In the genomic region with DNA sequence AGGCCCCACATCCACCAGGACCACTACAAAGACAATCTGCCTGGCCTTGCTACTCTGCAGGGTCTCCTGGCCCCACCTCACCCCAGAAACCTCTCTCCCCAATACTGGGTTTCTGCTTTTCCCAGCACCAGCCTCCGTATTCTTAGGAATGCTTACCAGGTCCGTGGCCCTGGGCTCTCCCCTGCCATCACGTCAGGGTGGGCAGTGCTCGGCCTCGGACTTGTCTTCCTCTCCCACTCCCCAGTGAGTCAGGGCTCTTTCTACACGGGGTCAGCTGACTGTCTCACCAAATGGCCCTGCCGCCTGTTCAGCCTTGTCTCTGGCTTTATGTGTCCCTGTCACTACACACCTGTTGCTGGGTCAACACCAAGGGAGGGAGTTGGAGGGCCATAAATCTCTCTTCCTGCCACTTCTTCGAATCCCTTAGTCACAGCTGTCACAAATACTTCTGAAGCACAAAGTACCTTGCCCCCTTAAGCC, we compare ENCODE assay signal across 11 cellular contexts. TPM values are rescaled to one million over a fixed set of nuclear protein-coding genes. Genes with fewer than 3 reads are reported as not detected.
DNase-seq lines count a peak whose midpoint lies in the region; ATAC-seq and TF ChIP-seq lines count a peak whose summit lies in the region.
"Had no signal": no experiment of that assay in that cellular context is flagged by ENCODE, and none has a peak within 500 bp of the region (broad histone marks: within the 10 kb centered on the region; RNA-seq: fewer than 3 reads in every experiment).

No MANE protein-coding gene starts in this region.

- H3K9me3 Mint-ChIP-seq in CD4-positive, CD25-positive, alpha-beta regulatory T cell = peaks cover 0 to 2% (median 0%) of the 10 kb centered on the region in 7 donors
- H3K9me3 Mint-ChIP-seq in MCF 10A (ENCODE audit: unreplicated experiment) = no peaks in the 10 kb centered on the region
- no peaks in the 10 kb centered on the region for H3K9me3 Mint-ChIP-seq in naive B cell

- BruUV-seq in MCF 10A (replicated peaks; lab: Mats Ljungman, UMichigan) = no TSS peak

- intact Hi-C loops in MCF 10A (cut with micrococcal nuclease) = no loop called here

- peak overlapping the region; percentile 12; the same call in 1 of the 2 replicates for H3K4me2 ChIP-seq in MM.1S (ENCODE audit: low read depth, low read length)
- no peak overlapping the region for H3K4me2 ChIP-seq in SK-N-SH

- CTCF ChIA-PET in MCF 10A (lab: Yijun Ruan, JAX) (interaction anchor here (0.7 to 1.3 kb wide), 4 partner anchors 9 to 329 kb away, joined by 3 to 4 read pairs (median 3); no protein-coding TSS in a partner anchor), SK-N-SH (lab: Yijun Ruan, JAX) (interaction anchor here (12.5 kb wide), 1 partner anchor 329 kb away, joined by 280 read pairs; no protein-coding TSS in a partner anchor)

- H3K9me2 ChIP-seq in MM.1S (replicated peaks; ENCODE audit: insufficient read depth, low read length) (no peaks in the 10 kb centered on the region), SK-N-SH (no peaks in the 10 kb centered on the region)

- 85% methylated on average over 8 of the region's 8 CpGs for WGBS in SK-N-SH (ENCODE audit: low lambda C conversion rate)

- no peak for DNase-seq in CD4-positive, CD25-positive, alpha-beta regulatory T cell
- DNase-seq in MM.1S (no peak), MCF 10A (ENCODE audit: unreplicated experiment) (no peak), naive B cell (no peak), SK-N-SH (no peak), substantia nigra (lab: John Stamatoyannopoulos, UW) (no peak), NCI-H2171 (lab: John Stamatoyannopoulos, UW) (no peak)

- H3K79me2 ChIP-seq in MM.1S (ENCODE audit: low read length) (peaks cover 68% of the 10 kb centered on the region), SK-N-SH (ENCODE audit: insufficient read depth) (peaks cover 84% of the 10 kb centered on the region)

- H2AFZ ChIP-seq in MM.1S (ENCODE audit: low read length) (no peak overlapping the region), SK-N-SH (ENCODE audit: low read depth) (no peak overlapping the region)

- no peaks in the 10 kb centered on the region for H4K20me1 ChIP-seq in MM.1S (ENCODE audit: insufficient read depth, low read length)
- H4K20me1 ChIP-seq in SK-N-SH (ENCODE audit: insufficient read depth) = peaks cover 72% of the 10 kb centered on the region

- TF ChIP-seq RAD21 in SK-N-SH (IDR thresholded peaks at IDR 0.05; ENCODE audit: low read length) = no peak

- H3K27me3 ChIP-seq in CD4-positive, CD25-positive, alpha-beta regulatory T cell (ENCODE audit: control insufficient read depth, insufficient read depth, low read length) = no peaks in the 10 kb centered on the region
- H3K27me3 ChIP-seq in MM.1S (replicated peaks; ENCODE audit: insufficient read depth, low read length) = no peaks in the 10 kb centered on the region
- H3K27me3 ChIP-seq in SK-N-SH (ENCODE audit: insufficient read depth) = no peaks in the 10 kb centered on the region

- peaks cover 5 to 72% (median 39%) of the 10 kb centered on the region in 4 donors for H3K4me1 Mint-ChIP-seq in CD4-positive, CD25-positive, alpha-beta regulatory T cell
- H3K4me1 Mint-ChIP-seq in MCF 10A (ENCODE audit: insufficient read depth, unreplicated experiment) = peaks cover 51% of the 10 kb centered on the region
- peaks cover 62 to 80% (median 73%) of the 10 kb centered on the region in 3 donors for H3K4me1 Mint-ChIP-seq in naive B cell

- no peaks in the 10 kb centered on the region for H3K9me3 ChIP-seq in CD4-positive, CD25-positive, alpha-beta regulatory T cell (ENCODE audit: control insufficient read depth in 2 of 2, low read length in 2 of 2)
- no peaks in the 10 kb centered on the region for H3K9me3 ChIP-seq in MM.1S (replicated peaks; ENCODE audit: insufficient read depth, low read length)
- H3K9me3 ChIP-seq in SK-N-SH = no peaks in the 10 kb centered on the region

- no peak overlapping the region for H3K27ac ChIP-seq in CD4-positive, CD25-positive, alpha-beta regulatory T cell (ENCODE audit: insufficient read depth, low read length, poor library complexity, severe bottlenecking)
- no peak overlapping the region for H3K27ac ChIP-seq in MM.1S (ENCODE audit: low read length)
- H3K27ac ChIP-seq in SK-N-SH (ENCODE audit: low read depth in 2 of 2, low read length in 1 of 2) = no peak overlapping the region; a peak in 1 of 4 replicates
- H3K27ac ChIP-seq in substantia nigra (ENCODE audit: low read depth, low read length, poor library complexity, severe bottlenecking) = no peak overlapping the region

- no peak for TF ChIP-seq EP300 in SK-N-SH (IDR thresholded peaks at IDR 0.05; ENCODE audit: borderline replicate concordance in 1 of 2, low read depth in 1 of 2, low read length in 1 of 2)

- H3K36me3 Mint-ChIP-seq in CD4-positive, CD25-positive, alpha-beta regulatory T cell = peaks cover 8% of the 10 kb centered on the region
- H3K36me3 Mint-ChIP-seq in MCF 10A (ENCODE audit: insufficient read depth, unreplicated experiment) = peaks cover 48% of the 10 kb centered on the region
- H3K36me3 Mint-ChIP-seq in naive B cell = peaks cover 0 to 7% of the 10 kb centered on the region in 2 donors

- H3K27me3 Mint-ChIP-seq in CD4-positive, CD25-positive, alpha-beta regulatory T cell = no peaks in the 10 kb centered on the region
- H3K27me3 Mint-ChIP-seq in MCF 10A (ENCODE audit: insufficient read depth, unreplicated experiment) = no peaks in the 10 kb centered on the region
- no peaks in the 10 kb centered on the region for H3K27me3 Mint-ChIP-seq in naive B cell

- peaks cover 5% of the 10 kb centered on the region for H3K36me3 ChIP-seq in CD4-positive, CD25-positive, alpha-beta regulatory T cell (ENCODE audit: control insufficient read depth, insufficient read depth, low read length)
- no peaks in the 10 kb centered on the region for H3K36me3 ChIP-seq in MM.1S (replicated peaks; ENCODE audit: insufficient read depth, low read length)
- H3K36me3 ChIP-seq in SK-N-SH (replicated peaks in 1 of 2; ENCODE audit: control insufficient read depth in 1 of 2, insufficient read depth in 2 of 2, low read length in 1 of 2) = peaks cover 4% of the 10 kb centered on the region in 2 experiments

- no peak for ATAC-seq in CD4-positive, CD25-positive, alpha-beta regulatory T cell (ENCODE audit: low read depth in 2 of 2)
- no peak for ATAC-seq in naive B cell (ENCODE audit: low read depth in 2 of 2)
- no peak for ATAC-seq in HG02610 (IDR thresholded peaks at IDR 0.05; ENCODE audit: unreplicated experiment)

- peaks cover 44% of the 10 kb centered on the region for H3K4me1 ChIP-seq in CD4-positive, CD25-positive, alpha-beta regulatory T cell (ENCODE audit: control insufficient read depth, insufficient read depth, low read length, poor library complexity, severe bottlenecking)
- H3K4me1 ChIP-seq in MM.1S (ENCODE audit: low read length) (peaks cover 33% of the 10 kb centered on the region), SK-N-SH (ENCODE audit: control insufficient read depth in 1 of 2, insufficient read depth in 2 of 2, low read depth in 1 of 2, low read length in 1 of 2) (peaks cover 15 to 55% of the 10 kb centered on the region in 2 experiments; a peak in 3 of 4 replicates)

- peaks cover 7% of the 10 kb centered on the region; the same call in 1 of the 2 replicates for H3F3A ChIP-seq in MM.1S (ENCODE audit: insufficient read depth, low read length)
- H3F3A ChIP-seq in SK-N-SH (replicated peaks; ENCODE audit: insufficient read depth) = no peaks in the 10 kb centered on the region

- POLR2A ChIA-PET in MCF 10A (lab: Yijun Ruan, JAX) (interaction anchor here (0.9 to 7.9 kb wide), 16 partner anchors 9 to 470 kb away, joined by 3 to 184 read pairs (median 6); a partner anchor contains a TSS), SK-N-SH (lab: Yijun Ruan, JAX) (no interaction called here)

- H3K4me3 Mint-ChIP-seq in CD4-positive, CD25-positive, alpha-beta regulatory T cell = peak overlapping the region in 2 of 4 donors; percentile 11 to 77
- H3K4me3 Mint-ChIP-seq in MCF 10A (ENCODE audit: unreplicated experiment) (peak overlapping the region; percentile 72), naive B cell (peak overlapping the region in 6 of 8 donors; percentile 15 to 90 (median 57))

- no peak overlapping the region for H3K4me3 ChIP-seq in CD4-positive, CD25-positive, alpha-beta regulatory T cell (ENCODE audit: low read depth, low read length)
- H3K4me3 ChIP-seq in MM.1S (ENCODE audit: low read length) = no peak overlapping the region
- H3K4me3 ChIP-seq in SK-N-SH (ENCODE audit: low read depth in 2 of 2, low read length in 1 of 2) = no peak overlapping the region
- H3K4me3 ChIP-seq: GM12878 had no signal

- no peak for TF ChIP-seq CTCF in MM.1S (IDR thresholded peaks at IDR 0.05; ENCODE audit: low read length)
- TF ChIP-seq CTCF in MCF 10A (IDR thresholded peaks at IDR 0.05; ENCODE audit: unreplicated experiment) = no peak
- no peak for TF ChIP-seq CTCF in SK-N-SH (IDR thresholded peaks at IDR 0.05)

- peak overlapping the region in 2 of 3 donors; percentile 23 to 81 for H3K27ac Mint-ChIP-seq in CD4-positive, CD25-positive, alpha-beta regulatory T cell
- H3K27ac Mint-ChIP-seq in MCF 10A (ENCODE audit: low read depth, unreplicated experiment) = peak overlapping the region; percentile 93
- peak overlapping the region in 3 of 6 donors; percentile 1 to 67 (median 51) for H3K27ac Mint-ChIP-seq in naive B cell

- H3K9ac ChIP-seq in MM.1S (ENCODE audit: low read length) (no peak overlapping the region), SK-N-SH (no peak overlapping the region)

TF ChIP-seq in SK-N-SH, 30 proteins besides CTCF, POLR2A, EP300 and RAD21 (continues in another document):
- no peak for TF ChIP-seq CHD2 (IDR thresholded peaks at IDR 0.05; ENCODE audit: low read length, partially characterized antibody)
- no peak for TF ChIP-seq RXRA (IDR thresholded peaks at IDR 0.05; ENCODE audit: borderline replicate concordance, low read depth)
- TF ChIP-seq EZH2phosphoT487 (IDR thresholded peaks at IDR 0.05; ENCODE audit: borderline replicate concordance, low read depth) = no peak
- no peak for TF ChIP-seq SMC3 (IDR thresholded peaks at IDR 0.05; ENCODE audit: low read depth, low read length)
- no peak for TF ChIP-seq TEAD4 (IDR thresholded peaks at IDR 0.05; ENCODE audit: borderline replicate concordance, insufficient read depth)
- TF ChIP-seq TCF12 (IDR thresholded peaks at IDR 0.05) = no peak

RNA-seq across cellular contexts. Expression of a gene that starts 3.2 kb away (rescaled TPM):
- not detected for total RNA-seq in CD4-positive, CD25-positive, alpha-beta regulatory T cell
- not detected for polyA plus RNA-seq in CD4-positive, CD25-positive, alpha-beta regulatory T cell
- total RNA-seq in MCF 10A (2022) = not detected in 2 replicates
- polyA plus RNA-seq in naive B cell (ENCODE audit: low read depth in 6 of 6) = under 1 TPM in 1 of 6 donors, not detected in 5; 0.39 TPM
- polyA plus RNA-seq in SK-N-SH (2012; rRNA removed) = 6.7 and 11.3 TPM in 2 replicates
- polyA plus RNA-seq in SK-N-SH (2012; cell fraction: cytosol; rRNA removed) = 6.6 and 13.1 TPM in 2 replicates
- 2.4 and 3.1 TPM in 2 replicates for polyA plus RNA-seq in SK-N-SH (2012; cell fraction: nucleus; rRNA removed)
- total RNA-seq: GM12878, mononuclear cell had no signal
- polyA plus RNA-seq: BJ had no signal

RNA-seq across cellular contexts. Expression of a gene that starts 3.4 kb away (rescaled TPM):
- total RNA-seq in CD4-positive, CD25-positive, alpha-beta regulatory T cell = 67.8 TPM
- 10 to 100 TPM; 76.0 to 85.0 (median 81.5) TPM for polyA plus RNA-seq in CD4-positive, CD25-positive, alpha-beta regulatory T cell
- total RNA-seq in MCF 10A (2022) = 88.5 and 105 TPM in 2 replicates
- 100 to 1,000 TPM; 202 to 268 (median 213) TPM for polyA plus RNA-seq in naive B cell (ENCODE audit: low read depth in 6 of 6)
- 55.8 and 73.0 TPM in 2 replicates for polyA plus RNA-seq in SK-N-SH (2012; rRNA removed)
- 65.8 and 66.6 TPM in 2 replicates for polyA plus RNA-seq in SK-N-SH (2012; cell fraction: cytosol; rRNA removed)
- polyA plus RNA-seq in SK-N-SH (2012; cell fraction: nucleus; rRNA removed) = 63.3 and 67.3 TPM in 2 replicates
